Comparison of ENCODE assay signal across 7 cellular contexts in genomic region chr17:77474292-77474988, GRCh38.
DNase-seq lines count a peak whose midpoint lies in the region; ATAC-seq and TF ChIP-seq lines count a peak whose summit lies in the region.

No MANE protein-coding gene starts in this region.

- CTCF ChIA-PET in SK-N-SH (lab: Yijun Ruan, JAX): interaction anchor here (0.8 to 6.6 kb wide), 8 partner anchors 14 to 545 kb away, joined by 3 to 55 read pairs (median 4); no protein-coding TSS in a partner anchor

- peaks cover 31% of the 10 kb centered on the region for H3K27me3 Mint-ChIP-seq in GM23338 (ENCODE audit: insufficient read depth, low read depth, poor library complexity)

- H3K9me3 Mint-ChIP-seq in GM23338: no peaks in the 10 kb centered on the region

- H3K4me3 Mint-ChIP-seq in GM23338: no peak overlapping the region

- no peak overlapping the region for H2AFZ ChIP-seq in GM23338
- H2AFZ ChIP-seq in SK-N-SH (ENCODE audit: low read depth): no peak overlapping the region

- H3K36me3 Mint-ChIP-seq in GM23338 (ENCODE audit: low read depth): peaks cover 25% of the 10 kb centered on the region

- peaks cover 12% of the 10 kb centered on the region for H4K20me1 ChIP-seq in GM23338 (replicated peaks; ENCODE audit: insufficient read depth)
- peaks cover 94% of the 10 kb centered on the region for H4K20me1 ChIP-seq in SK-N-SH (ENCODE audit: insufficient read depth)

- H3K4me2 ChIP-seq in GM23338: peak overlapping the region; percentile 45; the same call in 1 of the 2 replicates
- H3K4me2 ChIP-seq in SK-N-SH: peak overlapping the region; percentile 31; the same call in 1 of the 2 replicates

- H3K27ac ChIP-seq in GM23338 (ENCODE audit: low read depth): no peak overlapping the region
- peak overlapping the region in 1 of 2 experiments; percentile 86; a peak in 1 of 4 replicates for H3K27ac ChIP-seq in SK-N-SH (ENCODE audit: low read depth in 2 of 2, low read length in 1 of 2)
- H3K27ac ChIP-seq in esophagus muscularis mucosa (replicated peaks in 1 of 4): peak overlapping the region; percentile 89 to 94 (median 92)
- peak overlapping the region; percentile 89 for H3K27ac ChIP-seq in rectal smooth muscle tissue (ENCODE audit: low read depth, low read length)

- H3K4me3 ChIP-seq in GM23338 (no peak overlapping the region), SK-N-SH (ENCODE audit: low read depth in 2 of 2, low read length in 1 of 2) (no peak overlapping the region), esophagus muscularis mucosa (no peak overlapping the region), rectal smooth muscle tissue (ENCODE audit: low read length) (no peak overlapping the region)

- no peak for DNase-seq in GM23338 (ENCODE audit: low spot score)
- no peak for DNase-seq in SK-N-SH
- no peak for DNase-seq in esophagus muscularis mucosa (ENCODE audit: extremely low spot score)
- DNase-seq in NCI-H2171 treated with DMSO at 0.1 percent for 48 hours (lab: John Stamatoyannopoulos, UW): no peak
- DNase-seq in amygdala (lab: John Stamatoyannopoulos, UW): no peak

- TF ChIP-seq RAD21 in SK-N-SH (IDR thresholded peaks at IDR 0.05; ENCODE audit: low read length): no peak

- TF ChIP-seq CTCF in GM23338 (conservative IDR thresholded peaks at IDR 0.05; ENCODE audit: low read depth in 2 of 2) (no peak), SK-N-SH (IDR thresholded peaks at IDR 0.05) (no peak), esophagus muscularis mucosa (IDR thresholded peaks at IDR 0.05) (no peak)

- peaks cover 92% of the 10 kb centered on the region for H3K4me1 Mint-ChIP-seq in GM23338

- H3F3A ChIP-seq in GM23338 (replicated peaks; ENCODE audit: low read depth): peaks cover 28% of the 10 kb centered on the region
- H3F3A ChIP-seq in SK-N-SH (replicated peaks; ENCODE audit: insufficient read depth): peaks cover 35% of the 10 kb centered on the region

- intact Hi-C loops in esophagus muscularis mucosa (cut with DNase I): no loop called here

- H3K9ac ChIP-seq in SK-N-SH (no peak overlapping the region), rectal smooth muscle tissue (ENCODE audit: low read length) (no peak overlapping the region)

- no peaks in the 10 kb centered on the region; the same call in 1 of the 2 replicates for H3K36me3 ChIP-seq in GM23338 (ENCODE audit: insufficient read depth)
- H3K36me3 ChIP-seq in SK-N-SH (replicated peaks in 1 of 2; ENCODE audit: control insufficient read depth in 1 of 2, insufficient read depth in 2 of 2, low read length in 1 of 2): no peaks in the 10 kb centered on the region
- H3K36me3 ChIP-seq in esophagus muscularis mucosa: peaks cover 0 to 4% (median 0%) of the 10 kb centered on the region in 4 donors
- no peaks in the 10 kb centered on the region for H3K36me3 ChIP-seq in rectal smooth muscle tissue (ENCODE audit: control insufficient read depth, insufficient read depth, low read length)

- ATAC-seq in GM23338: no peak
- ATAC-seq in HG03354 (IDR thresholded peaks at IDR 0.05; ENCODE audit: poor library complexity, severe bottlenecking, unreplicated experiment): no peak

- H3K27me3 ChIP-seq in GM23338 (ENCODE audit: insufficient read depth) (no peaks in the 10 kb centered on the region), SK-N-SH (ENCODE audit: insufficient read depth) (no peaks in the 10 kb centered on the region), esophagus muscularis mucosa (no peaks in the 10 kb centered on the region), rectal smooth muscle tissue (ENCODE audit: control insufficient read depth, insufficient read depth, low read length) (no peaks in the 10 kb centered on the region)

- POLR2A ChIA-PET in SK-N-SH (lab: Yijun Ruan, JAX): interaction anchor here (0.6 kb wide), 1 partner anchor 44 kb away, joined by 4 read pairs; no protein-coding TSS in a partner anchor

- H3K27ac Mint-ChIP-seq in GM23338: no peak overlapping the region

- H3K9me3 ChIP-seq in SK-N-SH (no peaks in the 10 kb centered on the region), esophagus muscularis mucosa (no peaks in the 10 kb centered on the region)

- TF ChIP-seq POLR2A in esophagus muscularis mucosa (IDR thresholded peaks at IDR 0.05; ENCODE audit: low read depth): no peak

- peaks cover 81% of the 10 kb centered on the region for H3K4me1 ChIP-seq in GM23338 (ENCODE audit: insufficient read depth)
- H3K4me1 ChIP-seq in SK-N-SH (ENCODE audit: control insufficient read depth in 1 of 2, insufficient read depth in 2 of 2, low read depth in 1 of 2, low read length in 1 of 2): peaks cover 81 to 83% of the 10 kb centered on the region in 2 experiments
- peaks cover 93 to 98% (median 96%) of the 10 kb centered on the region in 4 donors for H3K4me1 ChIP-seq in esophagus muscularis mucosa
- H3K4me1 ChIP-seq in rectal smooth muscle tissue (ENCODE audit: control insufficient read depth, insufficient read depth, low read length): peaks cover 79% of the 10 kb centered on the region

- peaks cover 85% of the 10 kb centered on the region for H3K79me2 ChIP-seq in GM23338 (replicated peaks; ENCODE audit: insufficient read depth)
- H3K79me2 ChIP-seq in SK-N-SH (ENCODE audit: insufficient read depth): peaks cover 93% of the 10 kb centered on the region

- WGBS in SK-N-SH (ENCODE audit: low lambda C conversion rate): 94% methylated on average over 11 of the region's 12 CpGs
- WGBS in esophagus muscularis mucosa: 82% methylated on average over 11 of the region's 12 CpGs

- H3K9me2 ChIP-seq in GM23338 (ENCODE audit: insufficient read depth) (peaks cover 9% of the 10 kb centered on the region), SK-N-SH (no peaks in the 10 kb centered on the region)

- TF ChIP-seq EP300 in SK-N-SH (IDR thresholded peaks at IDR 0.05; ENCODE audit: borderline replicate concordance in 1 of 2, low read depth in 1 of 2, low read length in 1 of 2) (no peak), esophagus muscularis mucosa (IDR thresholded peaks at IDR 0.05) (no peak)

TF ChIP-seq in GM23338, 12 proteins besides CTCF, POLR2A, EP300 and RAD21 (continues in another document):
- TF ChIP-seq POLR2AphosphoS5 (IDR thresholded peaks at IDR 0.05; ENCODE audit: low read depth) (no peak), REST (IDR thresholded peaks at IDR 0.05; ENCODE audit: unreplicated experiment) (no peak), ZNF114 (CRISPR knock-in tag; IDR thresholded peaks at IDR 0.05) (no peak), ZNF331 (CRISPR knock-in tag; IDR thresholded peaks at IDR 0.05; ENCODE audit: low read depth) (no peak)

TF ChIP-seq in SK-N-SH, 30 proteins besides CTCF, POLR2A, EP300 and RAD21:
- TF ChIP-seq GATA2 (CRISPR knock-in tag; IDR thresholded peaks at IDR 0.05): no peak
- peak; percentile 50 for TF ChIP-seq NFIC (IDR thresholded peaks at IDR 0.05; ENCODE audit: borderline replicate concordance)
- peak; percentile 56 for TF ChIP-seq PBX3 (IDR thresholded peaks at IDR 0.05)
- no peak for TF ChIP-seq MEF2A (IDR thresholded peaks at IDR 0.05; ENCODE audit: borderline replicate concordance, low read depth)
- no peak for TF ChIP-seq TEAD4 (IDR thresholded peaks at IDR 0.05; ENCODE audit: borderline replicate concordance, insufficient read depth)
- peak; percentile 23; the same call in 1 of the 2 replicates for TF ChIP-seq TCF12 (IDR thresholded peaks at IDR 0.05)
- TF ChIP-seq RCOR1 (IDR thresholded peaks at IDR 0.05; ENCODE audit: low read length): no peak
- TF ChIP-seq SIN3A (IDR thresholded peaks at IDR 0.05; ENCODE audit: borderline replicate concordance, low read depth, low read length): no peak
